ENCODE assay signal across 9 cellular contexts in genomic region chr15:75727851-75728715, GRCh38. TPM values are rescaled to one million over a fixed set of nuclear protein-coding genes. Genes with fewer than 3 reads are reported as not detected.
DNase-seq lines count a peak whose midpoint lies in the region; FAIRE-seq and TF ChIP-seq lines count a peak whose summit lies in the region.
"Had no signal": no experiment of that assay in that cellular context is flagged by ENCODE, and none has a peak within 500 bp of the region (broad histone marks: within the 10 kb centered on the region; RNA-seq: fewer than 3 reads in every experiment).

No MANE protein-coding gene starts in this region.

- no peaks in the 10 kb centered on the region for H3K23me2 ChIP-seq in H1 (ENCODE audit: low read depth, low read length)

- H2AK5ac ChIP-seq in H1 (ENCODE audit: low read depth, low read length) = no peak overlapping the region

- no peak overlapping the region for H3K4ac ChIP-seq in H1 (replicated peaks; ENCODE audit: insufficient read length, low read depth, low read length)

- 66% methylated on average over 17 of the region's 17 CpGs; no CpG with 5 or more reads in 1 of the 2 experiments for WGBS in H1 (ENCODE audit: extremely low coverage in 1 of 2, insufficient coverage in 1 of 2, insufficient read length in 1 of 2, insufficient replicate concordance in 2 of 2, low coverage in 1 of 2, low lambda C conversion rate in 2 of 2, missing lambda C conversion rate in 1 of 2), 2 experiments
- 66 to 69% methylated on average over 14 to 17 of the region's 17 CpGs for WGBS in testis, 2 donors

- no peak overlapping the region for H3K23ac ChIP-seq in H1 (ENCODE audit: insufficient read length)

- peaks cover 0 to 2% of the 10 kb centered on the region in 2 experiments for H4K20me1 ChIP-seq in H1 (replicated peaks in 1 of 2; ENCODE audit: control insufficient read depth in 1 of 2, insufficient read depth in 2 of 2, low read length in 2 of 2)

- no peaks in the 10 kb centered on the region for H3K79me2 ChIP-seq in H1 (ENCODE audit: control insufficient read depth in 1 of 2, insufficient read depth in 2 of 2, low read length in 2 of 2)

- no peak overlapping the region for H2BK15ac ChIP-seq in H1 (ENCODE audit: low read length)

- H2BK120ac ChIP-seq in H1 (replicated peaks; ENCODE audit: low read depth, low read length) = no peak overlapping the region

- no peaks in the 10 kb centered on the region for H3K36me3 Mint-ChIP-seq in nephron (ENCODE audit: low read depth)
- H3K36me3 Mint-ChIP-seq: activated naive CD8-positive, alpha-beta T cell had no signal

- H3K14ac ChIP-seq in H1 (ENCODE audit: insufficient read length) = no peak overlapping the region

- no peak overlapping the region for H3K4me3 ChIP-seq in H1 (ENCODE audit: extremely low read depth in 1 of 4, insufficient read depth in 2 of 4, low read depth in 3 of 4, low read length in 4 of 4)
- H3K4me3 ChIP-seq in testis = no peak overlapping the region

- no peak overlapping the region for H3K27ac ChIP-seq in H1 (ENCODE audit: low read depth, low read length)
- no peak overlapping the region for H3K27ac ChIP-seq in testis

- H3K4me1 ChIP-seq in H1 (replicated peaks in 1 of 4; ENCODE audit: control insufficient read depth in 3 of 4, insufficient read depth in 4 of 4, low read length in 3 of 4) = peaks cover 0 to 3% (median 2%) of the 10 kb centered on the region in 4 experiments; a peak in 2 of 7 replicates
- peaks cover 27% of the 10 kb centered on the region for H3K4me1 ChIP-seq in testis

- peaks cover 5% of the 10 kb centered on the region for H3K27me3 Mint-ChIP-seq in nephron (ENCODE audit: low read depth)

- H3K18ac ChIP-seq in H1 (ENCODE audit: extremely low read depth, low read length) = no peak overlapping the region

- TF ChIP-seq RAD21 in H1 (IDR thresholded peaks at IDR 0.05 in 1 of 2, conservative IDR thresholded peaks at IDR 0.05 in 1 of 2; ENCODE audit: low read depth in 2 of 2, low read length in 2 of 2) = peak; percentile 85 to 87

- no peak overlapping the region for H2AFZ ChIP-seq in H1 (ENCODE audit: low read length)

- POLR2A ChIA-PET in GM10248 (lab: Yijun Ruan, JAX) (interaction anchor here (0.7 kb wide), 1 partner anchor 11 kb away, joined by 6 read pairs; no protein-coding TSS in a partner anchor), H1 (lab: Charles Lee; ENCODE audit: partially characterized antibody) (interaction anchor here (0.9 to 1.3 kb wide), 2 partner anchors 34 to 330 kb away, joined by 3 read pairs; no protein-coding TSS in a partner anchor)

- no peak overlapping the region for H4K5ac ChIP-seq in H1 (ENCODE audit: insufficient read length, low read depth, low read length)

- no peak overlapping the region for H3K4me3 Mint-ChIP-seq in nephron
- H3K4me3 Mint-ChIP-seq: activated naive CD8-positive, alpha-beta T cell had no signal

- no peak for TF ChIP-seq EP300 in H1 (IDR thresholded peaks at IDR 0.05; ENCODE audit: borderline replicate concordance in 1 of 2, low read depth in 2 of 2, low read length in 2 of 2)

- no peaks in the 10 kb centered on the region for H3K9me3 Mint-ChIP-seq in nephron

- no peaks in the 10 kb centered on the region; a peak in 3 of 7 replicates for H3K27me3 ChIP-seq in H1 (replicated peaks in 1 of 4; ENCODE audit: control insufficient read depth in 3 of 4, extremely low read depth in 1 of 4, insufficient read depth in 3 of 4, low read length in 3 of 4)
- H3K27me3 ChIP-seq in testis = no peaks in the 10 kb centered on the region

- TF ChIP-seq CTCF in GM10248 (IDR thresholded peaks at IDR 0.05; ENCODE audit: control extremely low read depth, extremely low read depth, low read depth, missing control alignments) = peak; percentile 63
- TF ChIP-seq CTCF in H1 (IDR thresholded peaks at IDR 0.05; ENCODE audit: control extremely low read depth in 1 of 3, insufficient read depth in 1 of 3, low read depth in 1 of 3, low read length in 3 of 3) = peak; percentile 83 to 90 (median 88)
- TF ChIP-seq CTCF in nephron (IDR thresholded peaks at IDR 0.05; ENCODE audit: unreplicated experiment in 3 of 3) = peak; percentile 42 to 49 (median 46)
- TF ChIP-seq CTCF in testis (IDR thresholded peaks at IDR 0.05) = peak in 2 of 3 experiments; percentile 36 to 39

- no peak overlapping the region for H3K9ac ChIP-seq in H1 (replicated peaks in 1 of 4; ENCODE audit: extremely low read depth in 1 of 4, low read depth in 3 of 4, low read length in 3 of 4)

- TF ChIP-seq POLR2A in H1 (IDR thresholded peaks at IDR 0.05; ENCODE audit: control extremely low read depth in 1 of 2, low read depth in 2 of 2, low read length in 2 of 2) (no peak), testis (IDR thresholded peaks at IDR 0.05) (no peak)

- 0 out of 2 replicates have a peak overlapping the region, but pooled peaks have one; percentile 33 for H2BK12ac ChIP-seq in H1 (ENCODE audit: low read depth, low read length)

- CTCF ChIA-PET in GM10248 (lab: Yijun Ruan, JAX) = interaction anchor here (0.8 to 2.8 kb wide), 8 partner anchors 10 to 423 kb away, joined by 3 to 23 read pairs (median 4); no protein-coding TSS in a partner anchor
- CTCF ChIA-PET in H1 (lab: Charles Lee; ENCODE audit: partially characterized antibody) = interaction anchor here (0.8 to 15.3 kb wide), 20 partner anchors 10 to 254 kb away, joined by 3 to 224 read pairs (median 3); partner anchors contain the start of gene CSPG4

- FAIRE-seq in H1 (lab: Jason Lieb, UNC) = peak; percentile 60

- H2BK20ac ChIP-seq in H1 (ENCODE audit: low read length) = no peak overlapping the region

- DNase-seq in GM10248 (ENCODE audit: extremely low spot score) = no peak
- DNase-seq in NCI-H1105 treated with DMSO at 0.1 percent for 48 hours (lab: John Stamatoyannopoulos, UW) = peak; percentile 13
- DNase-seq in activated CD4-positive, alpha-beta T cell treated with anti-CD3 and anti-CD28 coated beads, Interleukin-2, amount 50 U/mL, for 48 hours = peak; percentile 78 to 79
- DNase-seq in H1 (ENCODE audit: low read depth in 1 of 2, low spot score in 2 of 2) = peak in 1 of 2 experiments; percentile 82
- DNase-seq in testis = peak; percentile 80
- no peak for DNase-seq in middle frontal gyrus (ENCODE audit: extremely low spot score, low spot score)
- no peak for DNase-seq in SIG-M5 treated with dmso at 0.1 percent for 504 hours (lab: John Stamatoyannopoulos, UW; ENCODE audit: unreplicated experiment)

- H4K8ac ChIP-seq in H1 (ENCODE audit: extremely low read depth, insufficient read depth, low read length) = no peak overlapping the region

- no peak overlapping the region for H2BK5ac ChIP-seq in H1 (ENCODE audit: low read depth, low read length)

- intact Hi-C loops in testis (cut with DNase I; ENCODE audit: low total_unique reads) = no loop called here

- no peak overlapping the region for H3K4me2 ChIP-seq in H1 (ENCODE audit: insufficient read depth in 1 of 2, low read depth in 2 of 2, low read length in 2 of 2)

- H4K91ac ChIP-seq in H1 (replicated peaks; ENCODE audit: insufficient read length, low read length) = no peak overlapping the region

- peak overlapping the region in 2 of 3 experiments; percentile 18 to 61 for H3K27ac Mint-ChIP-seq in nephron
- H3K27ac Mint-ChIP-seq: activated naive CD8-positive, alpha-beta T cell had no signal

- H3K56ac ChIP-seq in H1 (replicated peaks; ENCODE audit: insufficient read length, low read depth, low read length) = no peak overlapping the region

- no peaks in the 10 kb centered on the region; the same call in 1 of the 2 replicates for H3K79me1 ChIP-seq in H1 (ENCODE audit: low read depth, low read length)

- peaks cover 35% of the 10 kb centered on the region for H3K4me1 Mint-ChIP-seq in nephron

- H3K9me3 ChIP-seq in H1 (ENCODE audit: insufficient read depth in 2 of 2, low read depth in 1 of 2, low read length in 1 of 2) (no peaks in the 10 kb centered on the region), testis (no peaks in the 10 kb centered on the region)

- no peaks in the 10 kb centered on the region for H3K36me3 ChIP-seq in H1 (ENCODE audit: control insufficient read depth in 2 of 4, insufficient read depth in 4 of 4, low read length in 3 of 4)
- H3K36me3 ChIP-seq in testis (ENCODE audit: low read depth, missing control alignments) = no peaks in the 10 kb centered on the region

TF ChIP-seq in H1, 55 proteins besides CTCF, POLR2A, EP300 and RAD21:
- no peak for TF ChIP-seq TAF7 (optimal IDR thresholded peaks at IDR 0.05; ENCODE audit: borderline replicate concordance, low read depth, low read length)
- no peak for TF ChIP-seq POLR2AphosphoS5 (IDR thresholded peaks at IDR 0.05; ENCODE audit: low read depth, low read length)
TF ChIP-seq in H1: peak in this region for 0.

RNA-seq across cellular contexts. Expression of gene CSPG4, which starts 15.4 kb away (rescaled TPM):
- 3.0 and 3.2 TPM in 2 replicates for total RNA-seq in H1 (2021; fragmentation: NEBNext Ultra II Directional; extraction: Animal tissue kit (Norgen Biotek cat#: 25700))
- polyA plus RNA-seq in H1 (2011; rRNA removed) (1.4 and 1.9 TPM in 2 replicates), testis (ENCODE audit: insufficient read depth, low read depth, low replicate concordance) (4.4 TPM)
- polyA plus RNA-seq in H1 (2011; cell fraction: cytosol; rRNA removed) = 1.0 TPM
- 4.7 TPM for polyA plus RNA-seq in H1 (2011; cell fraction: nucleus; rRNA removed)
- polyA plus RNA-seq in H1 (2012, experiment 1 of 2) = 1.5 to 3.6 TPM (median 2.6 TPM) in 4 replicates
- polyA plus RNA-seq in H1 (2012, experiment 2 of 2) = 1.6 TPM
- 3.1 TPM for polyA plus RNA-seq in H1 (2013, experiment 1 of 2)
- polyA plus RNA-seq in H1 (2013, experiment 2 of 2) = 2.0 TPM
- polyA minus RNA-seq in H1 (2011; rRNA and poly(A)+ RNA removed) = 2.5 and 3.3 TPM in 2 replicates
- polyA minus RNA-seq in H1 (2011; cell fraction: cytosol; rRNA and poly(A)+ RNA removed) = 2.3 TPM
- 3.6 TPM for polyA minus RNA-seq in H1 (2011; cell fraction: nucleus; rRNA and poly(A)+ RNA removed)
- total RNA-seq in testis = 1 to 10 TPM; 5.2 to 6.5 TPM

Comparison
In these comparisons a context has a peak if more than half of its experiments do, and no peak if none do; other contexts are left out.
1. DNase-seq: peak in NCI-H1105 treated with DMSO at 0.1 percent for 48 hours (single experiment), activated CD4-positive, alpha-beta T cell treated with anti-CD3 and anti-CD28 coated beads, Interleukin-2, amount 50 U/mL, for 48 hours (2 of 2) and testis (single experiment); none in GM10248 (single experiment), middle frontal gyrus (single experiment) and SIG-M5 treated with dmso at 0.1 percent for 504 hours (single experiment).
2. CTCF ChIP-seq: peak in every context shown above with its lines; median percentile 88 in H1; 63 in GM10248; 46 in nephron; 38 in testis.